ENCODE assay signal across 22 cellular contexts in the genomic region with DNA sequence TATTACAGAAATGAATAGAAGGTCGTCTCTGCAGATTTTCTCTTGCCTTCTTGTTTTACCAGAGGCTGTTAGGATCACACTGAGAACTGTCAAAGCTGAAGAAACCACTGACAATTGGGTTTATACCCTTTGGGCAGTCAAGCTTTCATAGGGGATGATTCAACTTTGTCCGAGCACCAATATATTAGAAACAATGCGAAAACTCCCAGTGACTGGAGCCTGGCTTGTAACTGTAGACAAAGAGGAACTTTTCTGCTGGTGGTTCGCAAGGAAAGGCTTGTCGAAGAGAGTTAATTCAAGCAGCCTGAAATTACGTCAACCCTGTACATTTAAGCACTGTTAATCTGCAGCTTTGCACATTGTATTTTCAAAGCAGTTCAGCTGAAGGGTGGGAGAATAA.
A peak's percentile ranks its signal among the peaks of the same experiment; 100 is the strongest.
DNase-seq lines count a peak whose midpoint lies in the region; ATAC-seq and TF ChIP-seq lines count a peak whose summit lies in the region.
"Had no signal": no experiment of that assay in that cellular context is flagged by ENCODE, and none has a peak within 500 bp of the region (broad histone marks: within the 10 kb centered on the region; RNA-seq: fewer than 3 reads in every experiment).

No MANE protein-coding gene starts in this region.

- ATAC-seq in HG03432 (IDR thresholded peaks at IDR 0.05; ENCODE audit: unreplicated experiment) (peak; percentile 47), GM21447 (IDR thresholded peaks at IDR 0.05; ENCODE audit: unreplicated experiment) (no peak), gastrocnemius medialis (no peak)
- ATAC-seq: activated CD4-positive, CD25-positive, alpha-beta regulatory T cell treated with anti-CD3 and anti-CD28 coated beads, Interleukin-2, amount 50 U/mL, for 24 hours; stimulated activated naive CD8-positive, alpha-beta T cell treated with anti-CD3 and anti-CD28 coated beads, Interleukin-15, Interleukin-2, amounts not matched to agents 100 U/mL and 50 U/mL, for 24 hours had no signal

- intact Hi-C loops in tibial artery (cut with DNase I; ENCODE audit: low total_unique reads) = no loop called here
- intact Hi-C loops in gastrocnemius medialis (cut with DNase I; ENCODE audit: low total_unique reads) = no loop called here

- H3K9me3 ChIP-seq in neuronal stem cell (replicated peaks in 1 of 2; ENCODE audit: control insufficient read depth in 2 of 2, insufficient read depth in 1 of 2, low read depth in 1 of 2, low read length in 2 of 2) (no peaks in the 10 kb centered on the region), tibial artery (no peaks in the 10 kb centered on the region), gastrocnemius medialis (no peaks in the 10 kb centered on the region)
- H3K9me3 ChIP-seq: transverse colon had no signal

- no peak overlapping the region for H2BK120ac ChIP-seq in neuronal stem cell (ENCODE audit: low read depth, low read length)

- H3K4me1 ChIP-seq in neuronal stem cell (ENCODE audit: control insufficient read depth in 2 of 2, insufficient read depth in 1 of 2, low read depth in 1 of 2, low read length in 2 of 2) (peaks cover 0 to 4% of the 10 kb centered on the region in 2 donors), tibial artery (peaks cover 0 to 10% (median 0%) of the 10 kb centered on the region in 4 donors), gastrocnemius medialis (no peaks in the 10 kb centered on the region)
- H3K4me1 ChIP-seq: transverse colon had no signal

- H3K4me2 ChIP-seq in neuronal stem cell (ENCODE audit: insufficient read depth, low read length, poor library complexity, severe bottlenecking) = peak overlapping the region; percentile 31

- no peak overlapping the region for H2BK15ac ChIP-seq in neuronal stem cell (ENCODE audit: low read length)

- H3K27me3 ChIP-seq in neuronal stem cell (ENCODE audit: control insufficient read depth in 3 of 3, insufficient read depth in 3 of 3, low read depth in 1 of 3, low read length in 3 of 3) (no peaks in the 10 kb centered on the region), tibial artery (no peaks in the 10 kb centered on the region), gastrocnemius medialis (no peaks in the 10 kb centered on the region)
- H3K27me3 ChIP-seq: transverse colon had no signal

- no peaks in the 10 kb centered on the region for H3K79me1 ChIP-seq in neuronal stem cell (ENCODE audit: low read depth, low read length)

- no peak for TF ChIP-seq CTCF in astrocyte of the cerebellum (IDR thresholded peaks at IDR 0.05; ENCODE audit: low read depth, low read length, missing control alignments)
- no peak for TF ChIP-seq CTCF in fibroblast of pulmonary artery (IDR thresholded peaks at IDR 0.05; ENCODE audit: low read length, missing control alignments)
- no peak for TF ChIP-seq CTCF in tibial artery (IDR thresholded peaks at IDR 0.05)
- no peak for TF ChIP-seq CTCF in gastrocnemius medialis (IDR thresholded peaks at IDR 0.05 in 4 of 5, conservative IDR thresholded peaks at IDR 0.05 in 1 of 5)

- no peak overlapping the region for H3K4ac ChIP-seq in neuronal stem cell (ENCODE audit: low read length)

- H3K9ac ChIP-seq in neuronal stem cell (ENCODE audit: low read depth, low read length, poor library complexity) = no peak overlapping the region

- H3K4me3 ChIP-seq in astrocyte of the cerebellum (ENCODE audit: low read depth, low read length) (no peak overlapping the region), fibroblast of pulmonary artery (replicated peaks; ENCODE audit: low read depth, low read length) (no peak overlapping the region), neuronal stem cell (ENCODE audit: low read length in 2 of 2) (no peak overlapping the region), tibial artery (no peak overlapping the region), gastrocnemius medialis (no peak overlapping the region)
- H3K4me3 ChIP-seq: coronary artery, transverse colon had no signal

- no peak for TF ChIP-seq POLR2A in gastrocnemius medialis (IDR thresholded peaks at IDR 0.05)

- WGBS in neuronal stem cell (ENCODE audit: extremely low coverage in 2 of 2, insufficient read length in 2 of 2, insufficient replicate concordance in 1 of 2), 2 donors = no CpG with 5 or more reads among the region's 6 CpGs

- no peak overlapping the region for H2AK5ac ChIP-seq in neuronal stem cell (ENCODE audit: low read depth, low read length)

- no peak overlapping the region for H4K8ac ChIP-seq in neuronal stem cell (ENCODE audit: low read depth, low read length)

- no peak overlapping the region for H3K18ac ChIP-seq in neuronal stem cell (ENCODE audit: low read length)

- in situ Hi-C loops in astrocyte of the cerebellum (cut with HindIII; ENCODE audit: low sequenced_read_pairs) = no loop called here
- in situ Hi-C loops in gastrocnemius medialis (cut with MboI; ENCODE audit: low sequenced_read_pairs in 4 of 4) = no loop called here

- H3K14ac ChIP-seq in neuronal stem cell (ENCODE audit: low read length) = no peak overlapping the region

- no peak overlapping the region for H2BK5ac ChIP-seq in neuronal stem cell (ENCODE audit: low read length)

- DNase-seq in astrocyte of the cerebellum (ENCODE audit: low read depth) (peak; percentile 53), fibroblast of pulmonary artery (ENCODE audit: low read depth) (peak; percentile 28), neuronal stem cell (ENCODE audit: low spot score) (peak; percentile 58), tibial artery (no peak), gastrocnemius medialis (no peak)
- no peak for DNase-seq in activated CD8-positive, alpha-beta memory T cell treated with anti-CD3 and anti-CD28 coated beads, Interleukin-2, amount 50 U/mL, for 48 hours
- DNase-seq: activated naive CD4-positive, alpha-beta T cell treated with anti-CD3 and anti-CD28 coated beads for 36 hours; activated T-cell treated with anti-CD3 and anti-CD28 coated beads, Interleukin-2, amount 50 U/mL, for 48 hours; anterior cingulate cortex; kidney; mammary epithelial cell; NCI-H1105 treated with DMSO at 0.1 percent for 48 hours; NCI-H2081; NCI-H446; RPMI8226; stimulated activated naive CD8-positive, alpha-beta T cell treated with anti-CD3 and anti-CD28 coated beads, Interleukin-15, Interleukin-2, amounts not matched to agents 100 U/mL and 50 U/mL, for 24 hours; T1000; transverse colon had no signal

- H3K27ac ChIP-seq in neuronal stem cell (replicated peaks; ENCODE audit: low read length) = peak overlapping the region; percentile 45
- no peak overlapping the region for H3K27ac ChIP-seq in tibial artery
- no peak overlapping the region for H3K27ac ChIP-seq in gastrocnemius medialis
- H3K27ac ChIP-seq: coronary artery, transverse colon had no signal

- H3K23ac ChIP-seq in neuronal stem cell (ENCODE audit: low read depth, low read length, poor library complexity) = no peak overlapping the region

- H3K36me3 ChIP-seq in neuronal stem cell (replicated peaks in 1 of 2; ENCODE audit: control insufficient read depth in 2 of 2, insufficient read depth in 2 of 2, low read length in 2 of 2) (no peaks in the 10 kb centered on the region), tibial artery (no peaks in the 10 kb centered on the region), gastrocnemius medialis (no peaks in the 10 kb centered on the region)
- H3K36me3 ChIP-seq: transverse colon had no signal

- no peak overlapping the region for H2BK12ac ChIP-seq in neuronal stem cell (ENCODE audit: low read length)

- no peak overlapping the region for H4K91ac ChIP-seq in neuronal stem cell (ENCODE audit: low read depth, low read length, poor library complexity)

- H2AFZ ChIP-seq in neuronal stem cell (ENCODE audit: low read length) = peak overlapping the region; percentile 21

Comparison
In these comparisons a context has a peak if more than half of its experiments do, and no peak if none do; other contexts are left out.
1. DNase-seq: peak in astrocyte of the cerebellum (single experiment), fibroblast of pulmonary artery (single experiment) and neuronal stem cell (single experiment); none in tibial artery (0 of 2), gastrocnemius medialis (0 of 2) and activated CD8-positive, alpha-beta memory T cell treated with anti-CD3 and anti-CD28 coated beads, Interleukin-2, amount 50 U/mL, for 48 hours (single experiment).